ENCODE assay signal across 29 cellular contexts in the genomic region with DNA sequence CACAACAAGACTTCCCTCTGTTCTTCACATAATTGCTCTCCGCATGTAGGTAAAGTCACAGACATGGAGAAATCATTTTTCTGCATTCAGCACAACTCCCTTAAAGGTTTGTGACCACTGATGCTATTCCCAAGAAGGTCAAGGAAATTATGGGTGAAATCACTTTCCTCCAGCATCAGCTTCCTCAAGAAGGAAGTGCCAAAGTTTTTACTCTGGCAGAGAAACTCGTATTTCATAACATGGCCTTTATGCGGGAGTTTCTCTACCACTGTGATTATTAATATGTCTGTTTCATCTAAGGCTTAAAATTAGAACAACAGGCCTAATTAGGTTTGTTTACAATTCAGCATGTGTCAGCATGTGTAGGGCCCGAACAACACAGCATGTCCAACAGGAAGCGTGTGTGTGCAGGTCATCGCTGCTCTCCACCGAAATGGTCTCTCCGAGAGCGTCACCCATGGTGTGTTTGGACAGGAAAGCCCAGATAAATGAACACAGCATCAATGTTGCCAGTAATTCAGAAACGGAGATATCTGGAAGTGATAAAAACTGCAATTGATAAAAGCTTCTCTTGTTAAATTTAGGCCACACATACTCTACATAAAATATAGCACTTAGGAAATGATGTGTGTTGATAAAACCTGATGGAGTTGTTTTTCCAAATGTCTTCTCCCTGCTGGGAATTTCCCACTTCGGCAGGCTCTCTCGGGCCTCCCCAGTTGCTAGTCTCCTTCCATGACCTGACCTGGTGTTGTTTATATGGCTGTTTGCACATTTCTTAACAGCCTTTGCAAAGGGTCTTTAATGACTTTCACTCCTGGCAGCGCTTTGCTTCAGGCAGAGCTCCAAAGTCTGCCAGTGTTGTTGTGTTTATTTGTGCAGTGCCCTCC.
DNase-seq lines count a peak whose midpoint lies in the region; ATAC-seq and TF ChIP-seq lines count a peak whose summit lies in the region.
"Had no signal": no experiment of that assay in that cellular context is flagged by ENCODE, and none has a peak within 500 bp of the region (broad histone marks: within the 10 kb centered on the region; RNA-seq: fewer than 3 reads in every experiment).

No MANE protein-coding gene starts in this region.

- no peak for ATAC-seq in HG02885 (IDR thresholded peaks at IDR 0.05; ENCODE audit: poor library complexity, unreplicated experiment)
- no peak for ATAC-seq in activated CD8-positive, alpha-beta T cell treated with anti-CD3 and anti-CD28 coated beads, Interleukin-2, amount 10 ng/mL, durations not matched to agents 7 days and 5 days
- ATAC-seq: activated CD8-positive, alpha-beta memory T cell treated with anti-CD3 and anti-CD28 coated beads, Interleukin-2, amount 10 ng/mL, durations not matched to agents 7 days and 5 days; activated T-cell treated with anti-CD3 and anti-CD28 coated beads, Interleukin-2, amount 50 U/mL, for 4 hours; left ventricle myocardium superior; naive thymus-derived CD4-positive, alpha-beta T cell; Panc1; stimulated activated memory B cell treated with anti-CD40 and anti-IgM and Interleukin-4, amounts not matched to agents 10 μg/mL and 1 μg/mL and 100 μg/mL, for 72 hours had no signal

- no peaks in the 10 kb centered on the region for H3K27me3 Mint-ChIP-seq in activated CD8-positive, alpha-beta T cell treated with anti-CD3 and anti-CD28 coated beads, Interleukin-2, amount 10 ng/mL, durations not matched to agents 7 days and 5 days (ENCODE audit: low read depth)
- H3K27me3 Mint-ChIP-seq: activated CD8-positive, alpha-beta memory T cell treated with anti-CD3 and anti-CD28 coated beads, Interleukin-2, amount 10 ng/mL, durations not matched to agents 7 days and 5 days; brain; naive thymus-derived CD4-positive, alpha-beta T cell; stimulated activated memory B cell treated with anti-CD40 and anti-IgM and Interleukin-4, amounts not matched to agents 10 μg/mL and 1 μg/mL and 100 μg/mL, for 72 hours had no signal

- H3K27me3 ChIP-seq in GM23248 (replicated peaks; ENCODE audit: insufficient read depth) (no peaks in the 10 kb centered on the region), osteoblast (ENCODE audit: insufficient read depth, low read length) (no peaks in the 10 kb centered on the region), prostate gland (replicated peaks; ENCODE audit: insufficient read depth) (no peaks in the 10 kb centered on the region)
- H3K27me3 ChIP-seq: SJCRH30, upper lobe of left lung had no signal

- in situ Hi-C loops in GM23248 (cut with MboI), result no loop called here
- in situ Hi-C loops in astrocyte of the spinal cord (cut with HindIII; ENCODE audit: low sequenced_read_pairs), result no loop called here

- CTCF ChIA-PET in activated CD8-positive, alpha-beta T cell treated with anti-CD3 and anti-CD28 coated beads, Interleukin-2, amount 10 ng/mL, durations not matched to agents 7 days and 5 days (lab: Charles Lee), result no interaction called here

- no peaks in the 10 kb centered on the region for H3K4me1 Mint-ChIP-seq in activated CD8-positive, alpha-beta T cell treated with anti-CD3 and anti-CD28 coated beads, Interleukin-2, amount 10 ng/mL, durations not matched to agents 7 days and 5 days (ENCODE audit: low read depth)
- H3K4me1 Mint-ChIP-seq: activated CD8-positive, alpha-beta memory T cell treated with anti-CD3 and anti-CD28 coated beads, Interleukin-2, amount 10 ng/mL, durations not matched to agents 7 days and 5 days; brain; H9; naive thymus-derived CD4-positive, alpha-beta T cell; stimulated activated memory B cell treated with anti-CD40 and anti-IgM and Interleukin-4, amounts not matched to agents 10 μg/mL and 1 μg/mL and 100 μg/mL, for 72 hours had no signal

- no peak overlapping the region for H3K4me3 ChIP-seq in GM23248
- no peak overlapping the region for H3K4me3 ChIP-seq in astrocyte of the spinal cord (ENCODE audit: low read depth, low read length)
- no peak overlapping the region for H3K4me3 ChIP-seq in fibroblast of mammary gland (ENCODE audit: control insufficient read depth, low read depth, low read length)
- no peak overlapping the region for H3K4me3 ChIP-seq in osteoblast (ENCODE audit: insufficient read depth, low read length)
- no peak overlapping the region for H3K4me3 ChIP-seq in prostate gland
- H3K4me3 ChIP-seq: SJCRH30, upper lobe of left lung had no signal

- no peak for TF ChIP-seq POLR2A in prostate gland (IDR thresholded peaks at IDR 0.05)

- H4K20me1 ChIP-seq in GM23248 (ENCODE audit: insufficient read depth) (no peaks in the 10 kb centered on the region), osteoblast (ENCODE audit: insufficient read depth, low read length) (no peaks in the 10 kb centered on the region)

- DNase-seq in GM23248 (no peak), astrocyte of the spinal cord (ENCODE audit: low read depth, low spot score) (peak; percentile 5), fibroblast of mammary gland (ENCODE audit: low read depth) (peak; percentile 39), osteoblast (ENCODE audit: insufficient read length, low spot score, missing footprints) (peak; percentile 36), prostate gland (ENCODE audit: low spot score) (no peak), mucosa of gallbladder (ENCODE audit: low spot score) (no peak)
- DNase-seq in activated CD8-positive, alpha-beta T cell treated with anti-CD3 and anti-CD28 coated beads, Interleukin-2, amount 10 ng/mL, durations not matched to agents 7 days and 5 days, result no peak
- DNase-seq: activated CD4-positive, alpha-beta T cell treated with anti-CD3 and anti-CD28 coated beads, Interleukin-2, amount 50 U/mL, for 1 hour; activated CD4-positive, CD25-positive, alpha-beta regulatory T cell; activated CD8-positive, alpha-beta memory T cell treated with anti-CD3 and anti-CD28 coated beads, Interleukin-2, amount 10 ng/mL, durations not matched to agents 7 days and 5 days; activated gamma-delta T cell treated with Interleukin-2 at 50 U/mL for 16 hours; activated T-cell treated with anti-CD3 and anti-CD28 coated beads, Interleukin-2, amount 50 U/mL, for 4 hours; effector CD4-positive, alpha-beta T cell; H9; Karpas-422; left ventricle myocardium superior; naive thymus-derived CD4-positive, alpha-beta T cell; NCI-H1417 treated with DMSO at 0.1 percent for 48 hours; NCI-H2081 treated with DMSO at 0.1 percent for 48 hours; NCI-H345; NCI-H69; substantia nigra; T-helper 1 cell; upper lobe of left lung had no signal

- H3K27ac Mint-ChIP-seq in activated CD8-positive, alpha-beta T cell treated with anti-CD3 and anti-CD28 coated beads, Interleukin-2, amount 10 ng/mL, durations not matched to agents 7 days and 5 days, result no peak overlapping the region
- H3K27ac Mint-ChIP-seq: activated CD8-positive, alpha-beta memory T cell treated with anti-CD3 and anti-CD28 coated beads, Interleukin-2, amount 10 ng/mL, durations not matched to agents 7 days and 5 days; brain; naive thymus-derived CD4-positive, alpha-beta T cell; stimulated activated memory B cell treated with anti-CD40 and anti-IgM and Interleukin-4, amounts not matched to agents 10 μg/mL and 1 μg/mL and 100 μg/mL, for 72 hours had no signal

- WGBS in GM23248 (ENCODE audit: low coverage in 1 of 2, low lambda C conversion rate in 2 of 2, missing lambda C conversion rate in 2 of 2), 2 experiments, result 71 to 74% methylated on average over 13 of the region's 13 CpGs
- 33% methylated on average over 13 of the region's 13 CpGs for WGBS in prostate gland

- H3K9me3 ChIP-seq in GM23248 (ENCODE audit: low read depth), result no peaks in the 10 kb centered on the region
- H3K9me3 ChIP-seq in osteoblast (ENCODE audit: low read depth, low read length), result no peaks in the 10 kb centered on the region
- H3K9me3 ChIP-seq in prostate gland, result no peaks in the 10 kb centered on the region
- H3K9me3 ChIP-seq: SJCRH30 had no signal

- H3K36me3 Mint-ChIP-seq in activated CD8-positive, alpha-beta T cell treated with anti-CD3 and anti-CD28 coated beads, Interleukin-2, amount 10 ng/mL, durations not matched to agents 7 days and 5 days (ENCODE audit: low read depth), result no peaks in the 10 kb centered on the region
- H3K36me3 Mint-ChIP-seq: activated CD8-positive, alpha-beta memory T cell treated with anti-CD3 and anti-CD28 coated beads, Interleukin-2, amount 10 ng/mL, durations not matched to agents 7 days and 5 days; brain; naive thymus-derived CD4-positive, alpha-beta T cell; stimulated activated memory B cell treated with anti-CD40 and anti-IgM and Interleukin-4, amounts not matched to agents 10 μg/mL and 1 μg/mL and 100 μg/mL, for 72 hours had no signal

- peak overlapping the region; percentile 32 for H2AFZ ChIP-seq in GM23248
- H2AFZ ChIP-seq in osteoblast (ENCODE audit: low read length), result peak overlapping the region; percentile 52

- TF ChIP-seq CTCF in astrocyte of the spinal cord (IDR thresholded peaks at IDR 0.05; ENCODE audit: low read depth, low read length) (no peak), fibroblast of mammary gland (conservative IDR thresholded peaks at IDR 0.05; ENCODE audit: control insufficient read depth, insufficient read depth, low read depth, low read length) (no peak), osteoblast (IDR thresholded peaks at IDR 0.05; ENCODE audit: extremely low read depth, low read depth, low read length) (no peak), prostate gland (IDR thresholded peaks at IDR 0.05) (no peak)

- H3K4me3 Mint-ChIP-seq in activated CD8-positive, alpha-beta T cell treated with anti-CD3 and anti-CD28 coated beads, Interleukin-2, amount 10 ng/mL, durations not matched to agents 7 days and 5 days, result no peak overlapping the region
- H3K4me3 Mint-ChIP-seq: activated CD8-positive, alpha-beta memory T cell treated with anti-CD3 and anti-CD28 coated beads, Interleukin-2, amount 10 ng/mL, durations not matched to agents 7 days and 5 days; activated T-cell treated with anti-CD3 and anti-CD28 coated beads, Interleukin-2, amount 50 U/mL, for 4 hours; brain; H9; naive thymus-derived CD4-positive, alpha-beta T cell; stimulated activated memory B cell treated with anti-CD40 and anti-IgM and Interleukin-4, amounts not matched to agents 10 μg/mL and 1 μg/mL and 100 μg/mL, for 72 hours had no signal

- no peaks in the 10 kb centered on the region for H3K79me2 ChIP-seq in GM23248 (ENCODE audit: insufficient read depth)
- no peaks in the 10 kb centered on the region for H3K79me2 ChIP-seq in osteoblast (ENCODE audit: insufficient read depth, low read length)

- no peaks in the 10 kb centered on the region for H3K9me3 Mint-ChIP-seq in activated CD8-positive, alpha-beta T cell treated with anti-CD3 and anti-CD28 coated beads, Interleukin-2, amount 10 ng/mL, durations not matched to agents 7 days and 5 days (ENCODE audit: insufficient read depth)
- H3K9me3 Mint-ChIP-seq: activated T-cell treated with anti-CD3 and anti-CD28 coated beads, Interleukin-2, amount 50 U/mL, for 4 hours; brain had no signal

- intact Hi-C loops in prostate gland (cut with DNase I), result no loop called here

- peaks cover 10% of the 10 kb centered on the region for H3F3A ChIP-seq in GM23248 (ENCODE audit: insufficient read depth)

- no peak overlapping the region for H3K27ac ChIP-seq in GM23248
- H3K27ac ChIP-seq in osteoblast (ENCODE audit: low read depth, low read length), result no peak overlapping the region
- H3K27ac ChIP-seq in prostate gland, result no peak overlapping the region
- H3K27ac ChIP-seq: SJCRH30, upper lobe of left lung had no signal

- H3K4me1 ChIP-seq in GM23248 (ENCODE audit: insufficient read depth), result peaks cover 14% of the 10 kb centered on the region
- H3K4me1 ChIP-seq in osteoblast (ENCODE audit: insufficient read depth, low read length), result peaks cover 8% of the 10 kb centered on the region
- H3K4me1 ChIP-seq in prostate gland (replicated peaks), result no peaks in the 10 kb centered on the region
- H3K4me1 ChIP-seq: SJCRH30, upper lobe of left lung had no signal

- H3K36me3 ChIP-seq in GM23248 (ENCODE audit: low read depth), result no peaks in the 10 kb centered on the region
- no peaks in the 10 kb centered on the region for H3K36me3 ChIP-seq in osteoblast (ENCODE audit: insufficient read depth, low read length)
- no peaks in the 10 kb centered on the region for H3K36me3 ChIP-seq in prostate gland
- H3K36me3 ChIP-seq: SJCRH30, upper lobe of left lung had no signal

- peak overlapping the region; percentile 27 for H3K4me2 ChIP-seq in GM23248 (ENCODE audit: unreplicated experiment)
- H3K4me2 ChIP-seq in osteoblast (ENCODE audit: insufficient read depth, low read length), result peak overlapping the region; percentile 55

- no peak overlapping the region for H3K9ac ChIP-seq in GM23248

- POLR2A ChIA-PET in activated CD8-positive, alpha-beta T cell treated with anti-CD3 and anti-CD28 coated beads, Interleukin-2, amount 10 ng/mL, durations not matched to agents 7 days and 5 days (lab: Charles Lee), result no interaction called here

- H3K9me2 ChIP-seq in GM23248 (ENCODE audit: insufficient read depth), result no peaks in the 10 kb centered on the region

Comparison
In these comparisons a context has a peak if more than half of its experiments do, and no peak if none do; other contexts are left out.
1. DNase-seq: peak in astrocyte of the spinal cord (single experiment), fibroblast of mammary gland (single experiment) and osteoblast (single experiment); none in GM23248 (single experiment), prostate gland (single experiment), activated CD8-positive, alpha-beta T cell treated with anti-CD3 and anti-CD28 coated beads, Interleukin-2, amount 10 ng/mL, durations not matched to agents 7 days and 5 days (single experiment) and mucosa of gallbladder (single experiment).